1 cellular context compared by ENCODE assay signal in the genomic region with DNA sequence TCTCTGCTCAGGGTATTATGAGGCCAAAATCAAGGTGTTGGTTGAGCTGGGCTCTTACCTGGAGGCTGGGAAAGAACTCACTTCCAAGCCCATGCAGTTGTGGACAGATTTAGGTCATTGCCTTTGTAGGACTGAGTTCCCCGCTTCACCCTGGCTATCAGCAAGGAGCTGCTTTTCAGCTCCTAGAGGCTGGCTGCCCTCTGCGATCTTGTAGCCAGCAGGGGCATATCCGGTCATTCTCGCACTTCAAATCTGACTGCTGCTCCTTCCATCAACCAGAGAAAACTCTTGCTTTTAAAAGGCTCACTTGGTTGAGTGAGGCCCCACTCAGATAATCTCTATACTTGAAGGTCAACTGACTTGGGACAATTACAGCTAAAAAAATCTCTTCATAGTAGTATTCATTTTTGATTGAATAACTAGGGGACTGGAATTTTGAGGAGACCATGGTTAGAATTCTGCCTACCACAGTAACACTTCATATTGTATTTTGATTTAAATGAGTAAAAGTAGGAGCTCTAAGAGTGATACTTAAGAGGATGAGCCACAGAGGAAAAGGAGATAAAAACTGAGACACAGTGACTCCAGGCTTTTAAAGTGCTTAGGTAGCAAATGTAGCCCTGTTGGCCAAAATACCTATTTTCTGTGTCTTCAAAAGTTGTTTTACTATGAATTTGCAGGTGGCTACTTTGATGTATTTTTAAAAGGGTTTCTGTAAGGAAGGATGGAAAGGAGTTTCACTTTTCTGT.
TF ChIP-seq lines count a peak whose summit lies in the region.

No MANE protein-coding gene starts in this region.

TF ChIP-seq in IMR-90, 13 proteins besides CTCF, POLR2A, EP300 and RAD21:
- TF ChIP-seq RFX5 (IDR thresholded peaks at IDR 0.05; ENCODE audit: low read depth, low read length) (no peak), RCOR1 (IDR thresholded peaks at IDR 0.05; ENCODE audit: insufficient replicate concordance, low read length) (no peak), CEBPB (IDR thresholded peaks at IDR 0.05; ENCODE audit: low read depth, low read length) (no peak), MAFK (IDR thresholded peaks at IDR 0.05; ENCODE audit: low read depth, low read length) (peak; percentile 54), NFE2L2 (IDR thresholded peaks at IDR 0.05; ENCODE audit: low read depth, low read length) (no peak), FOS (IDR thresholded peaks at IDR 0.05; ENCODE audit: low read depth, low read length) (no peak), CHD1 (IDR thresholded peaks at IDR 0.05; ENCODE audit: low read depth, low read length) (no peak), MAZ (IDR thresholded peaks at IDR 0.05; ENCODE audit: borderline replicate concordance, low read depth, low read length) (no peak)
